ENCODE assay signal across 8 cellular contexts in the genomic region with DNA sequence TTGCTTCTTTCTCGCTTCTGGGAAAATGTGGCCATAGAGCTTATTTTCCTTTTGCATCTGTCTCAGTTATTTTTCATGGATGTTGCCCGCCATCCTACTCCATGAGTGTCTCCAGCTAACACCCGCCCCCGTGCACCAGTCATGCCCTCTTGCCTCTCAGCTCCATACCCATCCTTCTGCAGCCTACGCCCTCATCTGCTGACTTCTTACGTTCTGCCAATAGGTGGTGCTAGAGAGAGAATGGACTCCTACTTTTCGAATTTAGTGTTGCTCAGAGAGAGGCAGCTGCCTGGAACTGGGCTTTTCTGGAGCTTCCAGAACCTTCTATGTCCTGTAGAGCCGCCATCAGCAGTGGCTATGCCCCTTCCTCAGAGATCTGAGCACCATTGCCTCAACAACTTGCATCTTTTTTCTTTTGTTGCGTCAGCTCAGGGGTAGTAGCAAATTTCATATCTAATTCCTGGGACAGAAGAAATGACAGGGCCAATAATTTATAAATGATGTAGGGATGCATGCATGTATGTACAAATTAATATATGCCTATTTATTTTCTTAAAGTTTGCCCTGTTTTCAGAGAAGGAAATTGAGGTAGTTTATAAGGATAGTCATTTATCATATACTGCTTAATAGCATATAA.
DNase-seq lines count a peak whose midpoint lies in the region; ATAC-seq, FAIRE-seq and TF ChIP-seq lines count a peak whose summit lies in the region.

No MANE protein-coding gene starts in this region.

- H3K4me1 ChIP-seq in A673 (ENCODE audit: insufficient read depth, low read length, poor library complexity, severe bottlenecking), result no peaks in the 10 kb centered on the region
- no peaks in the 10 kb centered on the region for H3K4me1 ChIP-seq in PC-9 (replicated peaks; ENCODE audit: insufficient read depth)
- no peaks in the 10 kb centered on the region for H3K4me1 ChIP-seq in endothelial cell of umbilical vein (ENCODE audit: control insufficient read depth, extremely low read depth, insufficient read depth, low read length)

- H2AFZ ChIP-seq in PC-9 (no peak overlapping the region), endothelial cell of umbilical vein (ENCODE audit: low read depth, low read length) (no peak overlapping the region)

- DNase-seq in A673 (ENCODE audit: low spot score) (peak; percentile 62), PC-9 (peak in 1 of 2 experiments; percentile 7), endothelial cell of umbilical vein (ENCODE audit: low read depth, low spot score) (peak; percentile 4), mucosa of gallbladder (ENCODE audit: low spot score) (peak; percentile 34), GOT3 (lab: John Stamatoyannopoulos, UW) (no peak)
- DNase-seq in stimulated activated CD8-positive, alpha-beta memory T cell treated with anti-CD3 and anti-CD28 coated beads, Interleukin-4, amount 100 ng/mL, for 48 hours, result no peak

- no peaks in the 10 kb centered on the region for H3F3A ChIP-seq in PC-9 (ENCODE audit: insufficient read depth, low read depth)

- no peaks in the 10 kb centered on the region for H3K9me2 ChIP-seq in PC-9 (ENCODE audit: insufficient read depth)

- CTCF ChIA-PET in A673 (lab: Charles Lee) (interaction anchor here (1.0 to 1.3 kb wide), 3 partner anchors 69 to 196 kb away, joined by 3 to 4 read pairs (median 3); no protein-coding TSS in a partner anchor), PC-9 (lab: Charles Lee) (interaction anchor here (0.6 kb wide), 1 partner anchor 19 kb away, joined by 3 read pairs; no protein-coding TSS in a partner anchor), endothelial cell of umbilical vein (lab: Charles Lee) (interaction anchor here (0.7 to 1.6 kb wide), 13 partner anchors 14 to 285 kb away, joined by 3 to 13 read pairs (median 3); no protein-coding TSS in a partner anchor)

- BruUV-seq in A673 (replicated peaks; lab: Mats Ljungman, UMichigan) (no TSS peak), PC-9 (replicated peaks; lab: Mats Ljungman, UMichigan) (no TSS peak), endothelial cell of umbilical vein (replicated peaks; lab: Mats Ljungman, UMichigan) (no TSS peak)

- dilution Hi-C loops in endothelial cell of umbilical vein (cut with MboI; ENCODE audit: extremely low pct_ligation_motif_present, low sequenced_read_pairs), result no loop called here

- H3K4me3 ChIP-seq in A673 (ENCODE audit: low read depth, low read length, poor library complexity, severe bottlenecking) (no peak overlapping the region), PC-9 (no peak overlapping the region), endothelial cell of umbilical vein (replicated peaks in 1 of 3; ENCODE audit: insufficient read depth in 1 of 3, low read depth in 1 of 3, low read length in 3 of 3) (no peak overlapping the region)

- H3K4me2 ChIP-seq in PC-9 (no peak overlapping the region), endothelial cell of umbilical vein (ENCODE audit: insufficient read depth, low read length) (no peak overlapping the region)

- intact Hi-C loops in A673 (cut with micrococcal nuclease; ENCODE audit: unreplicated experiment), result loop anchor here (5.0 kb wide), 1 partner anchor 456 kb away; no protein-coding TSS in a partner anchor
- intact Hi-C loops in PC-9 (cut with micrococcal nuclease; ENCODE audit: unreplicated experiment), result no loop called here
- intact Hi-C loops in endothelial cell of umbilical vein (cut with micrococcal nuclease), result loop anchor here (1.0 kb wide), 1 partner anchor 121 kb away; no protein-coding TSS in a partner anchor

- H3K27ac ChIP-seq in A673 (ENCODE audit: low read depth, low read length, poor library complexity, severe bottlenecking) (no peak overlapping the region), PC-9 (no peak overlapping the region), endothelial cell of umbilical vein (ENCODE audit: insufficient read depth, low read depth, low read length) (no peak overlapping the region)

- H3K36me3 ChIP-seq in A673 (ENCODE audit: insufficient read depth, low read length, poor library complexity, severe bottlenecking) (no peaks in the 10 kb centered on the region), PC-9 (ENCODE audit: low read depth) (no peaks in the 10 kb centered on the region), endothelial cell of umbilical vein (ENCODE audit: control insufficient read depth in 2 of 2, extremely low read depth in 1 of 2, insufficient read depth in 2 of 2, low read length in 2 of 2) (no peaks in the 10 kb centered on the region)

- ATAC-seq in HG03378 (IDR thresholded peaks at IDR 0.05; ENCODE audit: unreplicated experiment), result peak; percentile 78

- H4K20me1 ChIP-seq in PC-9 (ENCODE audit: insufficient read depth) (no peaks in the 10 kb centered on the region), endothelial cell of umbilical vein (replicated peaks; ENCODE audit: control insufficient read depth, extremely low read depth, insufficient read depth, low read length) (no peaks in the 10 kb centered on the region)

- POLR2A ChIA-PET in A673 (lab: Charles Lee; ENCODE audit: low non-redundant PET), result no interaction called here
- POLR2A ChIA-PET in PC-9 (lab: Charles Lee; ENCODE audit: unreplicated experiment), result no interaction called here
- POLR2A ChIA-PET in endothelial cell of umbilical vein (lab: Charles Lee), result no interaction called here

- TF ChIP-seq CTCF in A673 (conservative IDR thresholded peaks at IDR 0.05; ENCODE audit: low read depth, low read length) (peak; percentile 77), GM12873 (IDR thresholded peaks at IDR 0.05; ENCODE audit: insufficient read depth, low read depth, low read length, missing control alignments) (peak; percentile 84), PC-9 (conservative IDR thresholded peaks at IDR 0.05) (peak; percentile 63), endothelial cell of umbilical vein (IDR thresholded peaks at IDR 0.05; ENCODE audit: extremely low read depth in 1 of 2, insufficient read depth in 1 of 2, low read depth in 1 of 2, low read length in 2 of 2) (peak; percentile 48 to 53)

- TF ChIP-seq POLR2A in endothelial cell of umbilical vein (IDR thresholded peaks at IDR 0.05; ENCODE audit: low read depth, low read length), result no peak

- no peak overlapping the region for H3K9ac ChIP-seq in endothelial cell of umbilical vein (replicated peaks; ENCODE audit: extremely low read depth, insufficient read depth, low read length)

- no peaks in the 10 kb centered on the region for H3K79me2 ChIP-seq in PC-9 (ENCODE audit: low read depth)
- H3K79me2 ChIP-seq in endothelial cell of umbilical vein (ENCODE audit: control insufficient read depth, insufficient read depth, low read length), result no peaks in the 10 kb centered on the region

- FAIRE-seq in endothelial cell of umbilical vein (lab: Jason Lieb, UNC), result peak; percentile 28

- H3K9me1 ChIP-seq in endothelial cell of umbilical vein (replicated peaks; ENCODE audit: control insufficient read depth, extremely low read depth, insufficient read depth, low read length), result no peaks in the 10 kb centered on the region

- H3K27me3 ChIP-seq in A673 (replicated peaks; ENCODE audit: insufficient read depth, low read depth, low read length, poor library complexity), result peaks cover 16% of the 10 kb centered on the region
- peaks cover 11% of the 10 kb centered on the region; the same call in 1 of the 2 replicates for H3K27me3 ChIP-seq in PC-9 (ENCODE audit: insufficient read depth, low read depth)
- no peaks in the 10 kb centered on the region for H3K27me3 ChIP-seq in endothelial cell of umbilical vein (ENCODE audit: control insufficient read depth in 2 of 2, insufficient read depth in 2 of 2, low read length in 2 of 2)

- H3K9me3 ChIP-seq in A673 (ENCODE audit: low read depth, low read length, poor library complexity, severe bottlenecking) (no peaks in the 10 kb centered on the region), PC-9 (ENCODE audit: insufficient read depth, low read depth) (no peaks in the 10 kb centered on the region), endothelial cell of umbilical vein (replicated peaks; ENCODE audit: control insufficient read depth, insufficient read depth, low read length) (no peaks in the 10 kb centered on the region)

TF ChIP-seq in endothelial cell of umbilical vein, 7 proteins besides CTCF, POLR2A, EP300 and RAD21:
- TF ChIP-seq FOS (IDR thresholded peaks at IDR 0.05; ENCODE audit: borderline replicate concordance, insufficient read depth, low read length) (no peak), POLR2AphosphoS5 (IDR thresholded peaks at IDR 0.05; ENCODE audit: insufficient read depth, low read depth, low read length) (no peak), GATA2 (IDR thresholded peaks at IDR 0.05; ENCODE audit: insufficient read depth, insufficient read length, low read depth, low read length) (no peak), JUN (IDR thresholded peaks at IDR 0.05; ENCODE audit: borderline replicate concordance, insufficient read depth, insufficient read length, low read depth) (no peak), EZH2 (IDR thresholded peaks at IDR 0.05; ENCODE audit: borderline replicate concordance, low read depth, low read length, severe bottlenecking) (no peak), MYC (IDR thresholded peaks at IDR 0.05; ENCODE audit: low read depth, low read length) (no peak)
- TF ChIP-seq, protein P1, sequence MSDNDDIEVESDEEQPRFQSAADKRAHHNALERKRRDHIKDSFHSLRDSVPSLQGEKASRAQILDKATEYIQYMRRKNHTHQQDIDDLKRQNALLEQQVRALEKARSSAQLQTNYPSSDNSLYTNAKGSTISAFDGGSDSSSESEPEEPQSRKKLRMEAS (IDR thresholded peaks at IDR 0.05; ENCODE audit: insufficient read depth, insufficient read length), result no peak

Comparison
In these comparisons a context has a peak if more than half of its experiments do, and no peak if none do; other contexts are left out.
1. DNase-seq: peak in A673 (single experiment), endothelial cell of umbilical vein (single experiment) and mucosa of gallbladder (single experiment); none in GOT3 (single experiment) and stimulated activated CD8-positive, alpha-beta memory T cell treated with anti-CD3 and anti-CD28 coated beads, Interleukin-4, amount 100 ng/mL, for 48 hours (single experiment).
2. Peak in every context shown above with its lines, with median percentiles within 50 percentile points of each other: CTCF ChIP-seq.